In the genomic region with DNA sequence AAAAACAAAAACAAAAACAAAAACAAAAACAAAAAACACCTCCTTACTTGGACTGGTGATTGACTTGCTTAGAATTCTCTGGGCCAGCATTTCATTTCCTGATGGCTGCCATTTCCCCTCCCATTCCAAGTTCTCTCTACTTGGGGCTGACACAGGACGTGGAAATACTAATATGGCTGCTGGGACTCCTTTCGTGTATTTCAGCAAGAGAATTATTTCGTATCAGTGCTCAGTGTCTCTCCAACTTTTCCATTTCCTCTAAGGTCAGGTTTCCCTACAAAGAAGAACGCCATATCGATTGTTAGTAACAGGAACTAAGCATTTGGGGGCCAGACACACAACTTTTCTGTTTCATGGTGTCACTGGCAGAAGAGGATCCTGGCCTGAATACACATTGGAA, we compare ENCODE assay signal across 34 cellular contexts. TPM values are rescaled to one million over a fixed set of nuclear protein-coding genes. Genes with fewer than 3 reads are reported as not detected.
"Had no signal": no experiment of that assay in that cellular context is flagged by ENCODE, and none has a peak within 500 bp of the region (broad histone marks: within the 10 kb centered on the region; RNA-seq: fewer than 3 reads in every experiment).

No MANE protein-coding gene starts in this region.

- H3K36me3 Mint-ChIP-seq: mesothelial cell of epicardium had no signal

- H3K4me1 ChIP-seq: prostate gland had no signal

- H3K27ac Mint-ChIP-seq: immature natural killer cell; mesothelial cell of epicardium; nephron; stimulated activated naive B cell treated with anti-CD40 and anti-IgM and Interleukin-4, amounts not matched to agents 10 μg/mL and 1 μg/mL and 100 μg/mL, for 72 hours had no signal

- H3K4me2 ChIP-seq: hepatocyte, smooth muscle cell had no signal

- H2AFZ ChIP-seq: hepatocyte had no signal

- ATAC-seq: left colon; left lung; pancreas; right lobe of liver; stimulated activated naive B cell treated with anti-CD40 and anti-IgM and Interleukin-4, amounts not matched to agents 10 μg/mL and 1 μg/mL and 100 μg/mL, for 72 hours; stimulated activated naive CD8-positive, alpha-beta T cell treated with anti-CD3 and anti-CD28 coated beads, Interleukin-15, Interleukin-2, amounts not matched to agents 100 U/mL and 50 U/mL, for 24 hours had no signal

- H3K9me3 Mint-ChIP-seq: mesothelial cell of epicardium, neural crest cell had no signal

- H3K4me3 Mint-ChIP-seq: immature natural killer cell; mesothelial cell of epicardium; nephron; neural crest cell; stimulated activated naive B cell treated with anti-CD40 and anti-IgM and Interleukin-4, amounts not matched to agents 10 μg/mL and 1 μg/mL and 100 μg/mL, for 72 hours had no signal

- H3K36me3 ChIP-seq: left lung, pancreas, prostate gland, right lobe of liver, stomach, thyroid gland, transverse colon, upper lobe of left lung, vagina had no signal

- H3K9me3 ChIP-seq: left lung, pancreas, prostate gland, right lobe of liver, stomach, testis, thyroid gland, transverse colon, upper lobe of left lung, vagina had no signal

- H3K4me3 ChIP-seq: hepatocyte, left lung, lung, pancreas, prostate gland, right lobe of liver, smooth muscle cell, stomach, testis, thyroid gland, transverse colon, upper lobe of left lung, vagina had no signal

- DNase-seq: immature natural killer cell; kidney; left colon; left lung; mesendoderm; naive B cell; nucleus accumbens; pancreas; posterior cingulate gyrus; right lobe of liver; stimulated activated CD4-positive, alpha-beta T cell treated with anti-CD3 and anti-CD28 coated beads, Interleukin-1b, Interleukin-23, amount 100 ng/mL, for 48 hours; stimulated activated CD4-positive, alpha-beta T cell treated with anti-CD3 and anti-CD28 coated beads, Interleukin-2, amount 100 ng/mL, for 48 hours; stimulated activated CD4-positive, alpha-beta T cell treated with anti-CD3 and anti-CD28 coated beads, Interleukin-4, amount 100 ng/mL, for 4 hours; stimulated activated CD8-positive, alpha-beta memory T cell treated with anti-CD3 and anti-CD28 coated beads, Interleukin-4, amount 100 ng/mL, for 48 hours; stimulated activated naive B cell treated with anti-CD40 and anti-IgM and Interleukin-4, amounts not matched to agents 10 μg/mL and 1 μg/mL and 100 μg/mL, for 72 hours; stimulated activated naive CD8-positive, alpha-beta T cell treated with anti-CD3 and anti-CD28 coated beads, Interleukin-15, Interleukin-2, amounts not matched to agents 100 U/mL and 50 U/mL, for 24 hours; stomach; testis; thyroid gland; transverse colon; upper lobe of left lung had no signal

- H3K79me2 ChIP-seq: hepatocyte had no signal

- H3K27ac ChIP-seq: hepatocyte, left lung, pancreas, prostate gland, right lobe of liver, stomach, testis, thyroid gland, transverse colon, upper lobe of left lung, vagina had no signal

RNA-seq across cellular contexts. Expression of gene VAX1, which starts 22.5 kb away (rescaled TPM):
- total RNA-seq: hepatocyte, kidney, left colon, left lung, liver, lung, mesothelial cell of epicardium, mononuclear cell, osteoblast, pancreas, prostate gland, right lobe of liver, skeletal muscle tissue, smooth muscle cell, stomach, thyroid gland, transverse colon, upper lobe of left lung, urinary bladder, vagina had no signal
- polyA plus RNA-seq: hepatocyte, immature natural killer cell, liver, lung, pancreas, smooth muscle cell, stomach, urinary bladder had no signal

RNA-seq across cellular contexts. Expression of gene KCNK18, which starts 36.7 kb away (rescaled TPM):
- total RNA-seq: hepatocyte, kidney, left colon, left lung, liver, lung, mesothelial cell of epicardium, mononuclear cell, neural crest cell, osteoblast, pancreas, prostate gland, right lobe of liver, skeletal muscle tissue, smooth muscle cell, stomach, testis, thyroid gland, transverse colon, upper lobe of left lung, urinary bladder, vagina had no signal
- polyA plus RNA-seq: hepatocyte, immature natural killer cell, liver, lung, pancreas, smooth muscle cell, stomach, urinary bladder had no signal
